ENCODE assay signal across 9 cellular contexts in genomic region chr18:33751613-33752221, GRCh38.
DNase-seq lines count a peak whose midpoint lies in the region; ATAC-seq and TF ChIP-seq lines count a peak whose summit lies in the region.
"Had no signal": no experiment of that assay in that cellular context is flagged by ENCODE, and none has a peak within 500 bp of the region (broad histone marks: within the 10 kb centered on the region; RNA-seq: fewer than 3 reads in every experiment).

No MANE protein-coding gene starts in this region.

- CTCF ChIA-PET in HEK293T (lab: Yijun Ruan, JAX) = interaction anchor here (0.6 kb wide), 1 partner anchor 191 kb away, joined by 3 read pairs; no protein-coding TSS in a partner anchor

- no peak overlapping the region for H3K4me3 ChIP-seq in heart left ventricle
- no peak overlapping the region for H3K4me3 ChIP-seq in right atrium auricular region
- H3K4me3 ChIP-seq in fibroblast of mammary gland (ENCODE audit: control insufficient read depth, low read depth, low read length) = no peak overlapping the region
- no peak overlapping the region for H3K4me3 ChIP-seq in vagina

- no peak for ATAC-seq in heart left ventricle
- ATAC-seq in GM18519 (IDR thresholded peaks at IDR 0.05; ENCODE audit: low FRiP score, unreplicated experiment) = no peak
- ATAC-seq: esophagus mucosa had no signal

- H3K4me1 ChIP-seq in heart left ventricle (peaks cover 0 to 9% (median 0%) of the 10 kb centered on the region in 12 donors), right atrium auricular region (peaks cover 0 to 6% of the 10 kb centered on the region in 2 donors), vagina (peaks cover 8% of the 10 kb centered on the region)

- H3K27me3 ChIP-seq in heart left ventricle (no peaks in the 10 kb centered on the region), right atrium auricular region (no peaks in the 10 kb centered on the region), vagina (no peaks in the 10 kb centered on the region)

- WGBS in heart left ventricle, 4 donors = 41 to 51% (median 50%) methylated on average over 4 of the region's 4 CpGs

- TF ChIP-seq CTCF in heart left ventricle (IDR thresholded peaks at IDR 0.05) (peak in 11 of 12 donors; percentile 17 to 56 (median 31)), right atrium auricular region (IDR thresholded peaks at IDR 0.05) (peak in 1 of 2 donors; percentile 65), fibroblast of mammary gland (conservative IDR thresholded peaks at IDR 0.05; ENCODE audit: control insufficient read depth, insufficient read depth, low read depth, low read length) (peak; percentile 58), vagina (IDR thresholded peaks at IDR 0.05) (peak in 2 of 3 experiments; percentile 2 to 36)

- POLR2A ChIA-PET in HEK293T (lab: Yijun Ruan, JAX) = no interaction called here

- H3K27ac ChIP-seq in heart left ventricle = no peak overlapping the region
- no peak overlapping the region for H3K27ac ChIP-seq in right atrium auricular region
- H3K27ac ChIP-seq in vagina = no peak overlapping the region
- H3K27ac ChIP-seq in caudate nucleus (ENCODE audit: low read depth, low read length) = no peak overlapping the region

- H3K36me3 ChIP-seq in heart left ventricle (no peaks in the 10 kb centered on the region), right atrium auricular region (no peaks in the 10 kb centered on the region), vagina (no peaks in the 10 kb centered on the region)

- no peaks in the 10 kb centered on the region for H3K9me3 ChIP-seq in heart left ventricle
- H3K9me3 ChIP-seq in right atrium auricular region = no peaks in the 10 kb centered on the region
- H3K9me3 ChIP-seq in vagina = no peaks in the 10 kb centered on the region

- no peak for TF ChIP-seq POLR2A in heart left ventricle (IDR thresholded peaks at IDR 0.05)
- TF ChIP-seq POLR2A in vagina (IDR thresholded peaks at IDR 0.05) = no peak

- no peak for DNase-seq in heart left ventricle
- DNase-seq in right atrium auricular region (ENCODE audit: low spot score) = no peak
- peak; percentile 76 for DNase-seq in NCI-H748 treated with DMSO at 0.1 percent for 48 hours (lab: John Stamatoyannopoulos, UW)
- DNase-seq in fibroblast of mammary gland (ENCODE audit: low read depth) = peak; percentile 58
- DNase-seq in vagina (ENCODE audit: extremely low spot score in 2 of 2) = no peak
- no peak for DNase-seq in caudate nucleus (lab: John Stamatoyannopoulos, UW)
- no peak for DNase-seq in HEK293T (ENCODE audit: extremely low spot score)

- intact Hi-C loops in heart left ventricle (cut with DNase I) (loop anchor here in 3 of 10 donors (10.0 kb wide), 4 partner anchors 53 to 517 kb away; partner anchors contain the start of gene CCDC178 (in 1 of the 3)), vagina (cut with DNase I) (no loop called here)

TF ChIP-seq in HEK293T, 16 proteins besides CTCF, POLR2A, EP300 and RAD21:
- no peak for TF ChIP-seq TARDBP (IDR thresholded peaks at IDR 0.05)
- TF ChIP-seq SUZ12 (IDR thresholded peaks at IDR 0.05) = no peak
- TF ChIP-seq CTBP1 (IDR thresholded peaks at IDR 0.05; ENCODE audit: borderline replicate concordance) = no peak
- TF ChIP-seq BHLHE40 (IDR thresholded peaks at IDR 0.05; ENCODE audit: borderline replicate concordance) = no peak
- TF ChIP-seq LEF1 (IDR thresholded peaks at IDR 0.05; ENCODE audit: borderline replicate concordance) = no peak
- TF ChIP-seq HDGF (IDR thresholded peaks at IDR 0.05; ENCODE audit: borderline replicate concordance) = no peak
- TF ChIP-seq ELF4 (IDR thresholded peaks at IDR 0.05) = no peak

Comparison
In these comparisons a context has a peak if more than half of its experiments do, and no peak if none do; other contexts are left out.
1. DNase-seq: peak in NCI-H748 treated with DMSO at 0.1 percent for 48 hours (single experiment) and fibroblast of mammary gland (single experiment); none in heart left ventricle (0 of 5), right atrium auricular region (single experiment), vagina (0 of 2), caudate nucleus (0 of 61) and HEK293T (single experiment).